In genomic region chr6:132749111-132749510, GRCh38 we compare ENCODE assay signal across 16 cellular contexts. TPM values are rescaled to one million over a fixed set of nuclear protein-coding genes. Genes with fewer than 3 reads are reported as not detected.
DNase-seq lines count a peak whose midpoint lies in the region; ATAC-seq and TF ChIP-seq lines count a peak whose summit lies in the region.
"Had no signal": no experiment of that assay in that cellular context is flagged by ENCODE, and none has a peak within 500 bp of the region (broad histone marks: within the 10 kb centered on the region; RNA-seq: fewer than 3 reads in every experiment).

No MANE protein-coding gene starts in this region.

- no peak overlapping the region for H3K27ac ChIP-seq in RWPE2 (ENCODE audit: poor library complexity, severe bottlenecking)
- H3K27ac ChIP-seq: prostate gland, WERI-Rb-1 had no signal

- no peak for ATAC-seq in activated naive CD8-positive, alpha-beta T cell treated with anti-CD3 and anti-CD28 coated beads, Interleukin-2, amount 50 U/mL, for 24 hours
- ATAC-seq in RWPE2 (ENCODE audit: low read depth): peak; percentile 50; the same call in 2 of the 3 replicates
- peak; percentile 49 for ATAC-seq in stimulated activated effector memory CD8-positive, alpha-beta T cell treated with anti-CD3 and anti-CD28 coated beads, Interleukin-12 subunit alpha, Interleukin-12 subunit beta, amount 100 ng/mL, for 72 hours
- ATAC-seq: left ventricle myocardium superior had no signal

- peaks cover 22% of the 10 kb centered on the region for H3K4me1 Mint-ChIP-seq in activated naive CD8-positive, alpha-beta T cell treated with anti-CD3 and anti-CD28 coated beads for 36 hours
- peaks cover 14% of the 10 kb centered on the region for H3K4me1 Mint-ChIP-seq in activated naive CD8-positive, alpha-beta T cell treated with anti-CD3 and anti-CD28 coated beads, Interleukin-2, amount 50 U/mL, for 24 hours
- H3K4me1 Mint-ChIP-seq in stimulated activated effector memory CD8-positive, alpha-beta T cell treated with anti-CD3 and anti-CD28 coated beads, Interleukin-12 subunit alpha, Interleukin-12 subunit beta, amount 100 ng/mL, for 72 hours: peaks cover 22% of the 10 kb centered on the region

- intact Hi-C loops in head of caudate nucleus (cut with DNase I): no loop called here

- no peaks in the 10 kb centered on the region for H3K9me3 Mint-ChIP-seq in activated naive CD8-positive, alpha-beta T cell treated with anti-CD3 and anti-CD28 coated beads for 36 hours
- peaks cover 4% of the 10 kb centered on the region for H3K9me3 Mint-ChIP-seq in activated naive CD8-positive, alpha-beta T cell treated with anti-CD3 and anti-CD28 coated beads, Interleukin-2, amount 50 U/mL, for 24 hours
- no peaks in the 10 kb centered on the region for H3K9me3 Mint-ChIP-seq in stimulated activated effector memory CD8-positive, alpha-beta T cell treated with anti-CD3 and anti-CD28 coated beads, Interleukin-12 subunit alpha, Interleukin-12 subunit beta, amount 100 ng/mL, for 72 hours
- H3K9me3 Mint-ChIP-seq: dendritic cell treated with granulocyte-macrophage colony-stimulating factor and Interleukin-4, amounts not matched to agents 40 ng/mL and 50 ng/mL, for 4 days had no signal

- H3K36me3 Mint-ChIP-seq in activated naive CD8-positive, alpha-beta T cell treated with anti-CD3 and anti-CD28 coated beads for 36 hours: peaks cover 53% of the 10 kb centered on the region
- H3K36me3 Mint-ChIP-seq in activated naive CD8-positive, alpha-beta T cell treated with anti-CD3 and anti-CD28 coated beads, Interleukin-2, amount 50 U/mL, for 24 hours (ENCODE audit: low read depth): peaks cover 38% of the 10 kb centered on the region
- no peaks in the 10 kb centered on the region for H3K36me3 Mint-ChIP-seq in stimulated activated effector memory CD8-positive, alpha-beta T cell treated with anti-CD3 and anti-CD28 coated beads, Interleukin-12 subunit alpha, Interleukin-12 subunit beta, amount 100 ng/mL, for 72 hours

- TF ChIP-seq CTCF in RWPE2 (IDR thresholded peaks at IDR 0.05; ENCODE audit: poor library complexity, severe bottlenecking): no peak
- TF ChIP-seq CTCF in epithelial cell of esophagus (IDR thresholded peaks at IDR 0.05; ENCODE audit: insufficient read depth, low read depth, low read length, missing control alignments): no peak

- no peaks in the 10 kb centered on the region for H3K27me3 ChIP-seq in RWPE2 (ENCODE audit: insufficient read depth, poor library complexity, severe bottlenecking)

- peak overlapping the region; percentile 47 for H3K27ac Mint-ChIP-seq in activated naive CD8-positive, alpha-beta T cell treated with anti-CD3 and anti-CD28 coated beads for 36 hours
- no peak overlapping the region for H3K27ac Mint-ChIP-seq in activated naive CD8-positive, alpha-beta T cell treated with anti-CD3 and anti-CD28 coated beads, Interleukin-2, amount 50 U/mL, for 24 hours
- H3K27ac Mint-ChIP-seq in stimulated activated effector memory CD8-positive, alpha-beta T cell treated with anti-CD3 and anti-CD28 coated beads, Interleukin-12 subunit alpha, Interleukin-12 subunit beta, amount 100 ng/mL, for 72 hours: peak overlapping the region; percentile 41

- no peaks in the 10 kb centered on the region for H3K27me3 Mint-ChIP-seq in activated naive CD8-positive, alpha-beta T cell treated with anti-CD3 and anti-CD28 coated beads for 36 hours
- no peaks in the 10 kb centered on the region for H3K27me3 Mint-ChIP-seq in activated naive CD8-positive, alpha-beta T cell treated with anti-CD3 and anti-CD28 coated beads, Interleukin-2, amount 50 U/mL, for 24 hours
- H3K27me3 Mint-ChIP-seq: dendritic cell treated with granulocyte-macrophage colony-stimulating factor and Interleukin-4, amounts not matched to agents 40 ng/mL and 50 ng/mL, for 4 days had no signal

- peaks cover 16% of the 10 kb centered on the region for H3K4me1 ChIP-seq in RWPE2 (ENCODE audit: insufficient read depth, poor library complexity, severe bottlenecking)
- H3K4me1 ChIP-seq: prostate gland had no signal

- no peaks in the 10 kb centered on the region for H3K9me3 ChIP-seq in RWPE2 (ENCODE audit: severe bottlenecking)
- H3K9me3 ChIP-seq: prostate gland had no signal

- no peak for DNase-seq in activated naive CD8-positive, alpha-beta T cell treated with anti-CD3 and anti-CD28 coated beads for 36 hours
- DNase-seq in activated naive CD8-positive, alpha-beta T cell treated with anti-CD3 and anti-CD28 coated beads, Interleukin-2, amount 50 U/mL, for 24 hours: no peak
- no peak for DNase-seq in RWPE2 (ENCODE audit: low spot score)
- DNase-seq in epithelial cell of esophagus (ENCODE audit: low read depth): peak; percentile 85
- peak in 1 of 2 donors; percentile 55 for DNase-seq in stimulated activated effector memory CD8-positive, alpha-beta T cell treated with anti-CD3 and anti-CD28 coated beads, Interleukin-12 subunit alpha, Interleukin-12 subunit beta, amount 100 ng/mL, for 72 hours (ENCODE audit: low spot score in 2 of 2)
- DNase-seq in foreskin melanocyte: no peak
- DNase-seq in NCI-H2196 (lab: John Stamatoyannopoulos, UW; ENCODE audit: unreplicated experiment): no peak
- DNase-seq in head of caudate nucleus: no peak
- DNase-seq: GDM1, left ventricle myocardium superior, NCI-H2107, Right ventricle myocardium superior, WERI-Rb-1 had no signal

- H3K4me3 Mint-ChIP-seq in activated naive CD8-positive, alpha-beta T cell treated with anti-CD3 and anti-CD28 coated beads for 36 hours: no peak overlapping the region
- H3K4me3 Mint-ChIP-seq in activated naive CD8-positive, alpha-beta T cell treated with anti-CD3 and anti-CD28 coated beads, Interleukin-2, amount 50 U/mL, for 24 hours: no peak overlapping the region
- H3K4me3 Mint-ChIP-seq in stimulated activated effector memory CD8-positive, alpha-beta T cell treated with anti-CD3 and anti-CD28 coated beads, Interleukin-12 subunit alpha, Interleukin-12 subunit beta, amount 100 ng/mL, for 72 hours: no peak overlapping the region
- H3K4me3 Mint-ChIP-seq: dendritic cell treated with granulocyte-macrophage colony-stimulating factor and Interleukin-4, amounts not matched to agents 40 ng/mL and 50 ng/mL, for 4 days had no signal

- no peaks in the 10 kb centered on the region for H3K36me3 ChIP-seq in RWPE2 (ENCODE audit: low read depth)
- H3K36me3 ChIP-seq: prostate gland, WERI-Rb-1 had no signal

- H3K4me3 ChIP-seq in RWPE2 (ENCODE audit: severe bottlenecking): no peak overlapping the region
- no peak overlapping the region for H3K4me3 ChIP-seq in epithelial cell of esophagus (ENCODE audit: low read length)
- H3K4me3 ChIP-seq: prostate gland had no signal

RNA-seq across cellular contexts. Expression of gene VNN2, which starts 8.6 kb away (rescaled TPM):
- total RNA-seq in activated naive CD8-positive, alpha-beta T cell treated with anti-CD3 and anti-CD28 coated beads for 36 hours: 10 to 100 TPM in 1 of 2 experiments, 1 to 10 TPM in 1; 9.4 to 11.9 TPM

RNA-seq across cellular contexts. Expression of gene VNN1, which starts 35.3 kb away (rescaled TPM):
- total RNA-seq in activated naive CD8-positive, alpha-beta T cell treated with anti-CD3 and anti-CD28 coated beads for 36 hours: not detected
- total RNA-seq: temporal lobe had no signal

RNA-seq across cellular contexts. Expression of gene SLC18B1, which starts 49.3 kb away (rescaled TPM):
- total RNA-seq in activated naive CD8-positive, alpha-beta T cell treated with anti-CD3 and anti-CD28 coated beads for 36 hours: 10 to 100 TPM in 1 of 2 experiments, 1 to 10 TPM in 1; 9.7 to 10.8 TPM
